In genomic region chr15:40878785-40879184, GRCh38 we compare ENCODE assay signal across 9 cellular contexts. TPM values are rescaled to one million over a fixed set of nuclear protein-coding genes. Genes with fewer than 3 reads are reported as not detected.
DNase-seq lines count a peak whose midpoint lies in the region; ATAC-seq, FAIRE-seq and TF ChIP-seq lines count a peak whose summit lies in the region.
"Had no signal": no experiment of that assay in that cellular context is flagged by ENCODE, and none has a peak within 500 bp of the region (broad histone marks: within the 10 kb centered on the region; RNA-seq: fewer than 3 reads in every experiment).

No MANE protein-coding gene starts in this region.

- POLR2A ChIA-PET in HEK293 (lab: Yijun Ruan, JAX): interaction anchor here (0.6 kb wide), 1 partner anchor 55 kb away, joined by 4 read pairs; no protein-coding TSS in a partner anchor
- POLR2A ChIA-PET in activated CD8-positive, alpha-beta T cell treated with anti-CD3 and anti-CD28 coated beads for 36 hours (lab: Charles Lee): no interaction called here

- no peaks in the 10 kb centered on the region for H4K20me1 ChIP-seq in neural progenitor cell (ENCODE audit: low read depth)

- H3K36me3 ChIP-seq in HEK293 (ENCODE audit: control insufficient read depth in 2 of 2, insufficient read depth in 1 of 2, low read length in 2 of 2): no peaks in the 10 kb centered on the region
- no peaks in the 10 kb centered on the region for H3K36me3 ChIP-seq in left lung
- no peaks in the 10 kb centered on the region for H3K36me3 ChIP-seq in neural progenitor cell

- H3K27me3 ChIP-seq in left lung (peaks cover 0 to 12% of the 10 kb centered on the region in 2 donors), neural progenitor cell (peaks cover 11% of the 10 kb centered on the region)

- H3K9me3 ChIP-seq in HEK293 (ENCODE audit: control insufficient read depth, insufficient read depth, low read depth, low read length): no peaks in the 10 kb centered on the region
- H3K9me3 ChIP-seq in left lung: no peaks in the 10 kb centered on the region
- no peaks in the 10 kb centered on the region for H3K9me3 ChIP-seq in neural progenitor cell (ENCODE audit: low read depth)

- CTCF ChIA-PET in HEK293 (lab: Yijun Ruan, JAX): interaction anchor here (0.5 to 2.2 kb wide), 5 partner anchors 8 to 29 kb away, joined by 3 to 13 read pairs (median 3); partner anchors contain the start of gene VPS18
- CTCF ChIA-PET in activated CD8-positive, alpha-beta T cell treated with anti-CD3 and anti-CD28 coated beads for 36 hours (lab: Charles Lee): interaction anchor here (0.9 to 5.2 kb wide), 4 partner anchors 13 to 63 kb away, joined by 3 to 40 read pairs (median 6); partner anchors contain the start of gene VPS18

- peaks cover 18% of the 10 kb centered on the region for H3K4me1 Mint-ChIP-seq in activated CD8-positive, alpha-beta T cell treated with anti-CD3 and anti-CD28 coated beads for 36 hours (ENCODE audit: low read depth)
- peaks cover 5% of the 10 kb centered on the region for H3K4me1 Mint-ChIP-seq in neural progenitor cell

- no peaks in the 10 kb centered on the region for H3K79me2 ChIP-seq in neural progenitor cell (ENCODE audit: low read depth)

- H3K4me3 ChIP-seq in HEK293 (ENCODE audit: low read depth, low read length): no peak overlapping the region
- H3K4me3 ChIP-seq in left lung: no peak overlapping the region
- H3K4me3 ChIP-seq in neural progenitor cell: no peak overlapping the region

- H3K4me1 ChIP-seq in HEK293 (ENCODE audit: control insufficient read depth, insufficient read depth, low read length): 0 out of 2 replicates have a peak, but pooled peaks cover 2% of the 10 kb centered on the region
- H3K4me1 ChIP-seq in left lung: peaks cover 0 to 7% of the 10 kb centered on the region in 2 donors
- H3K4me1 ChIP-seq in neural progenitor cell: peaks cover 4% of the 10 kb centered on the region

- no peak overlapping the region for H2AFZ ChIP-seq in neural progenitor cell (replicated peaks)

- H3F3A ChIP-seq in neural progenitor cell (ENCODE audit: low read depth): no peaks in the 10 kb centered on the region

- H3K9ac ChIP-seq in neural progenitor cell: no peak overlapping the region

- intact Hi-C loops in activated CD8-positive, alpha-beta T cell treated with anti-CD3 and anti-CD28 coated beads for 36 hours (cut with micrococcal nuclease): no loop called here
- intact Hi-C loops in left lung (cut with DNase I): no loop called here

- FAIRE-seq in GM18507 (lab: Jason Lieb, UNC): peak; percentile 85

- peaks cover 9% of the 10 kb centered on the region for H3K27me3 Mint-ChIP-seq in activated CD8-positive, alpha-beta T cell treated with anti-CD3 and anti-CD28 coated beads for 36 hours
- H3K27me3 Mint-ChIP-seq in neural progenitor cell (ENCODE audit: insufficient read depth, low read depth): peaks cover 8% of the 10 kb centered on the region

- H3K4me3 Mint-ChIP-seq in activated CD8-positive, alpha-beta T cell treated with anti-CD3 and anti-CD28 coated beads for 36 hours: no peak overlapping the region
- H3K4me3 Mint-ChIP-seq in neural progenitor cell: no peak overlapping the region

- H3K27ac Mint-ChIP-seq in activated CD8-positive, alpha-beta T cell treated with anti-CD3 and anti-CD28 coated beads for 36 hours: no peak overlapping the region
- no peak overlapping the region for H3K27ac Mint-ChIP-seq in neural progenitor cell

- no peak for TF ChIP-seq CTCF in HEK293 (tag by site-specific recombination; IDR thresholded peaks at IDR 0.05)
- TF ChIP-seq CTCF in activated CD8-positive, alpha-beta T cell treated with anti-CD3 and anti-CD28 coated beads for 36 hours (IDR thresholded peaks at IDR 0.05): no peak
- no peak for TF ChIP-seq CTCF in left lung (IDR thresholded peaks at IDR 0.05)
- TF ChIP-seq CTCF in neural progenitor cell (IDR thresholded peaks at IDR 0.05): no peak

- H3K27ac ChIP-seq in HEK293 (ENCODE audit: extremely low read depth, low read depth, low read length) (no peak overlapping the region), left lung (no peak overlapping the region), neural progenitor cell (no peak overlapping the region)

- DNase-seq in GM18507 (ENCODE audit: extremely low spot score, insufficient read length, low read depth): no peak
- DNase-seq in activated CD8-positive, alpha-beta T cell treated with anti-CD3 and anti-CD28 coated beads for 36 hours: peak; percentile 63
- no peak for DNase-seq in left lung
- DNase-seq in neural progenitor cell (ENCODE audit: low spot score): no peak
- no peak for DNase-seq in cerebellar nuclear complex (lab: John Stamatoyannopoulos, UW)
- DNase-seq in NCI-H2081 (lab: John Stamatoyannopoulos, UW): no peak
- DNase-seq: NCI-H510A had no signal

- ATAC-seq in activated CD8-positive, alpha-beta T cell treated with anti-CD3 and anti-CD28 coated beads for 36 hours: peak; percentile 91
- ATAC-seq in left lung (peak; percentile 86), HG03442 (IDR thresholded peaks at IDR 0.05; ENCODE audit: unreplicated experiment) (no peak)

- no peak overlapping the region for H3K4me2 ChIP-seq in neural progenitor cell

- H3K36me3 Mint-ChIP-seq in activated CD8-positive, alpha-beta T cell treated with anti-CD3 and anti-CD28 coated beads for 36 hours (ENCODE audit: low read depth): no peaks in the 10 kb centered on the region
- no peaks in the 10 kb centered on the region for H3K36me3 Mint-ChIP-seq in neural progenitor cell

- peaks cover 1% of the 10 kb centered on the region for H3K9me3 Mint-ChIP-seq in activated CD8-positive, alpha-beta T cell treated with anti-CD3 and anti-CD28 coated beads for 36 hours
- peaks cover 2% of the 10 kb centered on the region for H3K9me3 Mint-ChIP-seq in neural progenitor cell

TF ChIP-seq in HEK293, 187 proteins besides CTCF, POLR2A, EP300 and RAD21:
- TF ChIP-seq PRDM10 (tag by site-specific recombination; IDR thresholded peaks at IDR 0.05) (0 out of 2 replicates have a peak, but pooled peaks have one; percentile 28), ZNF202 (tag by site-specific recombination; IDR thresholded peaks at IDR 0.05; ENCODE audit: borderline replicate concordance) (no peak), PATZ1 (tag by site-specific recombination; IDR thresholded peaks at IDR 0.05) (0 out of 2 replicates have a peak, but pooled peaks have one; percentile 18)

RNA-seq across cellular contexts. Expression of gene RHOV, which starts 4.8 kb away (rescaled TPM):
- under 1 TPM; 0.40 to 0.41 TPM for total RNA-seq in activated CD8-positive, alpha-beta T cell treated with anti-CD3 and anti-CD28 coated beads for 36 hours
- total RNA-seq in left lung (1 to 10 TPM in 1 of 2 donors, under 1 TPM in 1; 0.55 to 1.5 TPM), neural progenitor cell (ENCODE audit: low replicate concordance) (1.2 TPM in 1 of 2 replicates, not detected in the other)

RNA-seq across cellular contexts. Expression of gene VPS18, which starts 15.5 kb away (rescaled TPM):
- total RNA-seq in activated CD8-positive, alpha-beta T cell treated with anti-CD3 and anti-CD28 coated beads for 36 hours: 1 to 10 TPM; 6.1 TPM
- total RNA-seq in left lung (10 to 100 TPM; 26.3 to 29.0 TPM), neural progenitor cell (ENCODE audit: low replicate concordance) (8.0 and 22.2 TPM in 2 replicates)

RNA-seq across cellular contexts. Expression of gene SPINT1, which starts 34.9 kb away (rescaled TPM):
- total RNA-seq in activated CD8-positive, alpha-beta T cell treated with anti-CD3 and anti-CD28 coated beads for 36 hours: 1 to 10 TPM; 6.3 to 6.5 TPM
- total RNA-seq in left lung (100 to 1,000 TPM; 102 to 160 TPM), neural progenitor cell (ENCODE audit: low replicate concordance) (12.0 and 13.7 TPM in 2 replicates)

RNA-seq across cellular contexts. Expression of gene PPP1R14D, which starts 50.3 kb away (rescaled TPM):
- total RNA-seq in activated CD8-positive, alpha-beta T cell treated with anti-CD3 and anti-CD28 coated beads for 36 hours: not detected
- total RNA-seq in left lung (under 1 TPM in 1 of 2 donors, not detected in 1; 0.47 TPM), neural progenitor cell (ENCODE audit: low replicate concordance) (not detected in 2 replicates)

RNA-seq across cellular contexts. Expression of gene DLL4, which starts 50.4 kb away (rescaled TPM):
- total RNA-seq in activated CD8-positive, alpha-beta T cell treated with anti-CD3 and anti-CD28 coated beads for 36 hours: not detected
- total RNA-seq in left lung (10 to 100 TPM; 10.4 to 18.1 TPM), neural progenitor cell (ENCODE audit: low replicate concordance) (0.12 TPM in 1 of 2 replicates, not detected in the other)
